In genomic region chr2:137937246-137937645, GRCh38 we compare ENCODE assay signal across 13 cellular contexts. TPM values are rescaled to one million over a fixed set of nuclear protein-coding genes. Genes with fewer than 3 reads are reported as not detected.
"Had no signal": no experiment of that assay in that cellular context is flagged by ENCODE, and none has a peak within 500 bp of the region (broad histone marks: within the 10 kb centered on the region; RNA-seq: fewer than 3 reads in every experiment).

No MANE protein-coding gene starts in this region.

- H3K4me3 ChIP-seq: esophagus squamous epithelium, mucosa of descending colon, sigmoid colon, skin epidermis had no signal

- ATAC-seq: effector memory CD8-positive, alpha-beta T cell; left colon; left ventricle myocardium superior; mucosa of descending colon; naive thymus-derived CD8-positive, alpha-beta T cell had no signal

- H3K27ac ChIP-seq: esophagus squamous epithelium, neutrophil, sigmoid colon, skin epidermis had no signal

- H3K4me1 ChIP-seq: esophagus squamous epithelium, sigmoid colon had no signal

- DNase-seq: effector memory CD8-positive, alpha-beta T cell; esophagus squamous epithelium; foreskin fibroblast; left colon; left ventricle myocardium superior; mucosa of descending colon; naive thymus-derived CD8-positive, alpha-beta T cell; sigmoid colon; stimulated activated CD4-positive, alpha-beta T cell treated with anti-CD3 and anti-CD28 coated beads, Interleukin-2, amount 100 ng/mL, for 24 hours; stimulated activated naive CD4-positive, alpha-beta T cell treated with Interleukin-2 at 50 U/mL for 16 hours had no signal

- H3K27me3 ChIP-seq: esophagus squamous epithelium, neutrophil, sigmoid colon had no signal

- H3K36me3 ChIP-seq: esophagus squamous epithelium, neutrophil, sigmoid colon had no signal

RNA-seq across cellular contexts. Expression of gene HNMT, which starts 27.0 kb away (rescaled TPM):
- polyA plus RNA-seq: neural cell had no signal
